Comparison of ENCODE assay signal across 8 cellular contexts in genomic region chr7:27095897-27096755, GRCh38.
DNase-seq lines count a peak whose midpoint lies in the region; ATAC-seq and TF ChIP-seq lines count a peak whose summit lies in the region.

HOXA1 (minus strand) TSS chr7:27096000; CDS start chr7:27095912, 88 bp downstream.

- TF ChIP-seq CTCF in GM12875 (IDR thresholded peaks at IDR 0.05; ENCODE audit: borderline replicate concordance, insufficient read depth, low read depth, low read length), result no peak

- H3K9me3 Mint-ChIP-seq in activated naive CD8-positive, alpha-beta T cell treated with anti-CD3 and anti-CD28 coated beads, Interleukin-2, amount 50 U/mL, for 24 hours, result no peaks in the 10 kb centered on the region

- peaks cover 29% of the 10 kb centered on the region for H3K4me1 Mint-ChIP-seq in activated naive CD8-positive, alpha-beta T cell treated with anti-CD3 and anti-CD28 coated beads, Interleukin-2, amount 50 U/mL, for 24 hours

- H3K27ac ChIP-seq in iPS DF 6.9 (ENCODE audit: low read length) (no peak within 1 kb of the TSS), skin epidermis (peak within 1 kb of the TSS; percentile 54 to 95 (median 88))

- peaks cover 82% of the 10 kb centered on the region for H3K27me3 ChIP-seq in iPS DF 6.9 (ENCODE audit: control insufficient read depth, insufficient read depth, low read length)

- 0 out of 2 replicates have a peak, but pooled peaks cover 2% of the 10 kb centered on the region for H3K4me1 ChIP-seq in iPS DF 6.9 (ENCODE audit: control insufficient read depth, insufficient read depth, low read length)

- DNase-seq in NAMALWA (ENCODE audit: low spot score) (peak; percentile 98), T follicular helper cell (ENCODE audit: low read depth) (peak; percentile 69), iPS DF 6.9 (ENCODE audit: low read depth, low spot score) (no peak), putamen (ENCODE audit: low spot score) (no peak)
- DNase-seq in activated naive CD8-positive, alpha-beta T cell treated with anti-CD3 and anti-CD28 coated beads, Interleukin-2, amount 50 U/mL, for 24 hours, result peak; percentile 75

- H3K4me3 Mint-ChIP-seq in activated naive CD8-positive, alpha-beta T cell treated with anti-CD3 and anti-CD28 coated beads, Interleukin-2, amount 50 U/mL, for 24 hours, result peak within 1 kb of the TSS; percentile 81

- ATAC-seq in HG02571 (IDR thresholded peaks at IDR 0.05; ENCODE audit: unreplicated experiment), result peak; percentile 78
- ATAC-seq in activated naive CD8-positive, alpha-beta T cell treated with anti-CD3 and anti-CD28 coated beads, Interleukin-2, amount 50 U/mL, for 24 hours, result peak; percentile 95

- no peaks in the 10 kb centered on the region for H3K9me3 ChIP-seq in iPS DF 6.9 (ENCODE audit: control insufficient read depth, insufficient read depth, low read length)

- H3K27ac Mint-ChIP-seq in activated naive CD8-positive, alpha-beta T cell treated with anti-CD3 and anti-CD28 coated beads, Interleukin-2, amount 50 U/mL, for 24 hours, result peak within 1 kb of the TSS; percentile 30

- WGBS in iPS DF 6.9 (ENCODE audit: insufficient coverage, insufficient read length), result no CpG with 5 or more reads among the region's 68 CpGs

- H3K4me3 ChIP-seq in GM12875 (ENCODE audit: low read depth, low read length) (peak within 1 kb of the TSS; percentile 71), iPS DF 6.9 (ENCODE audit: low read length) (peak within 1 kb of the TSS; percentile 39; the same call in 1 of the 2 replicates), skin epidermis (peak within 1 kb of the TSS; percentile 60 to 98 (median 84))

- no peaks in the 10 kb centered on the region for H3K36me3 ChIP-seq in iPS DF 6.9 (ENCODE audit: control insufficient read depth, insufficient read depth, low read length)

- H3K27me3 Mint-ChIP-seq in activated naive CD8-positive, alpha-beta T cell treated with anti-CD3 and anti-CD28 coated beads, Interleukin-2, amount 50 U/mL, for 24 hours, result peaks cover 86% of the 10 kb centered on the region

- peaks cover 6% of the 10 kb centered on the region for H3K36me3 Mint-ChIP-seq in activated naive CD8-positive, alpha-beta T cell treated with anti-CD3 and anti-CD28 coated beads, Interleukin-2, amount 50 U/mL, for 24 hours (ENCODE audit: low read depth)

Comparison
In these comparisons a context has a peak if more than half of its experiments do, and no peak if none do; other contexts are left out.
1. DNase-seq: peak in NAMALWA (single experiment), T follicular helper cell (single experiment) and activated naive CD8-positive, alpha-beta T cell treated with anti-CD3 and anti-CD28 coated beads, Interleukin-2, amount 50 U/mL, for 24 hours (single experiment); none in iPS DF 6.9 (single experiment) and putamen (single experiment).
2. Peak in every context shown above with its lines, with median percentiles within 50 percentile points of each other: H3K4me3 ChIP-seq.